In genomic region chr16:56481468-56482112, GRCh38 we compare ENCODE assay signal across 2 cellular contexts.
A peak's percentile ranks its signal among the peaks of the same experiment; 100 is the strongest.
TF ChIP-seq lines count a peak whose summit lies in the region.

No MANE protein-coding gene starts in this region.

TF ChIP-seq in K562, 482 proteins besides CTCF, POLR2A, EP300 and RAD21 (continues in another document):
- peak; percentile 21; the same call in 1 of the 2 replicates for TF ChIP-seq LEF1 (IDR thresholded peaks at IDR 0.05)
- no peak for TF ChIP-seq MXI1 (IDR thresholded peaks at IDR 0.05; ENCODE audit: low read depth, low read length)
- peak; percentile 25; the same call in 1 of the 2 replicates for TF ChIP-seq TAL1 (IDR thresholded peaks at IDR 0.05)
- TF ChIP-seq IRF1 (CRISPR knock-in tag; IDR thresholded peaks at IDR 0.05; ENCODE audit: borderline replicate concordance) = no peak
- no peak for TF ChIP-seq MYBL2 (IDR thresholded peaks at IDR 0.05; ENCODE audit: low read depth)
- TF ChIP-seq MYBL2 (CRISPR knock-in tag; IDR thresholded peaks at IDR 0.05; ENCODE audit: borderline replicate concordance) = no peak
- peak; percentile 39; the same call in 1 of the 2 replicates for TF ChIP-seq CTBP1 (IDR thresholded peaks at IDR 0.05; ENCODE audit: borderline replicate concordance)
- no peak for TF ChIP-seq ILK (tag; IDR thresholded peaks at IDR 0.05; ENCODE audit: borderline replicate concordance, low read depth)
- TF ChIP-seq PBX2 (CRISPR knock-in tag; IDR thresholded peaks at IDR 0.05; ENCODE audit: low read depth) = no peak
- peak; percentile 68; the same call in 1 of the 2 replicates for TF ChIP-seq PBX2 (tag; conservative IDR thresholded peaks at IDR 0.05; ENCODE audit: low read depth)
- TF ChIP-seq ZBTB7A (IDR thresholded peaks at IDR 0.05; ENCODE audit: borderline replicate concordance, control insufficient read depth, low read depth, low read length) = no peak
- no peak for TF ChIP-seq TFAM (CRISPR knock-in tag; conservative IDR thresholded peaks at IDR 0.05)
- no peak for TF ChIP-seq RBM15 (IDR thresholded peaks at IDR 0.05; ENCODE audit: insufficient read depth, low read length)
- TF ChIP-seq HOMEZ (CRISPR knock-in tag; IDR thresholded peaks at IDR 0.05) = no peak
- TF ChIP-seq POLR3G (IDR thresholded peaks at IDR 0.05; ENCODE audit: extremely low read depth, insufficient read length, insufficient replicate concordance) = no peak
- no peak for TF ChIP-seq ZBTB26 (CRISPR knock-in tag; IDR thresholded peaks at IDR 0.05)
- no peak for TF ChIP-seq SRSF3 (IDR thresholded peaks at IDR 0.05; ENCODE audit: insufficient read depth, low read length)
- no peak for TF ChIP-seq ZNF253 (CRISPR knock-in tag; conservative IDR thresholded peaks at IDR 0.05)
- TF ChIP-seq TEAD4 (IDR thresholded peaks at IDR 0.05; ENCODE audit: low read length) = peak; percentile 28; the same call in 1 of the 2 replicates
- TF ChIP-seq TEAD4 (CRISPR knock-in tag; IDR thresholded peaks at IDR 0.05; ENCODE audit: borderline replicate concordance) = no peak
- peak; percentile 76 for TF ChIP-seq PKNOX1 (IDR thresholded peaks at IDR 0.05)
- TF ChIP-seq KDM5B (IDR thresholded peaks at IDR 0.05; ENCODE audit: insufficient replicate concordance, low read depth, low read length) = no peak
- no peak for TF ChIP-seq ZNF589 (CRISPR knock-in tag; IDR thresholded peaks at IDR 0.05; ENCODE audit: low read depth)

TF ChIP-seq in HepG2, 621 proteins besides CTCF, POLR2A, EP300 and RAD21:
- TF ChIP-seq TOPORS (CRISPR knock-in tag; IDR thresholded peaks at IDR 0.05) (no peak), ZNF224 (CRISPR knock-in tag; IDR thresholded peaks at IDR 0.05) (no peak), DZIP1 (CRISPR knock-in tag; IDR thresholded peaks at IDR 0.05) (no peak), NR2F1 (CRISPR knock-in tag; IDR thresholded peaks at IDR 0.05) (no peak), MAFF (IDR thresholded peaks at IDR 0.05; ENCODE audit: low read depth, low read length) (no peak), ZFP36L2 (CRISPR knock-in tag; IDR thresholded peaks at IDR 0.05) (no peak), REXO4 (CRISPR knock-in tag; IDR thresholded peaks at IDR 0.05; ENCODE audit: borderline replicate concordance) (no peak), SMAD9 (CRISPR knock-in tag; IDR thresholded peaks at IDR 0.05) (no peak), SETDB1 (CRISPR knock-in tag; IDR thresholded peaks at IDR 0.05; ENCODE audit: borderline replicate concordance) (no peak), ZNF598 (CRISPR knock-in tag; IDR thresholded peaks at IDR 0.05; ENCODE audit: borderline replicate concordance) (no peak), CEBPG (CRISPR knock-in tag; IDR thresholded peaks at IDR 0.05) (no peak), TSC22D2 (CRISPR knock-in tag; IDR thresholded peaks at IDR 0.05; ENCODE audit: borderline replicate concordance) (no peak), MXD3 (CRISPR knock-in tag; IDR thresholded peaks at IDR 0.05) (no peak)
